Comparison of ENCODE assay signal across 29 cellular contexts in genomic region chr5:137370511-137371071, GRCh38.
DNase-seq lines count a peak whose midpoint lies in the region; ATAC-seq, FAIRE-seq and TF ChIP-seq lines count a peak whose summit lies in the region.
"Had no signal": no experiment of that assay in that cellular context is flagged by ENCODE, and none has a peak within 500 bp of the region (broad histone marks: within the 10 kb centered on the region; RNA-seq: fewer than 3 reads in every experiment).

No MANE protein-coding gene starts in this region.

- H3K9me3 Mint-ChIP-seq in MCF 10A (ENCODE audit: unreplicated experiment) = no peaks in the 10 kb centered on the region
- H3K9me3 Mint-ChIP-seq: activated T-cell treated with anti-CD3 and anti-CD28 coated beads, Interleukin-2, amount 50 U/mL, for 72 hours; GM23338; mesothelial cell of epicardium; nephron had no signal

- POLR2A ChIA-PET in MCF 10A (lab: Yijun Ruan, JAX) = interaction anchor here (1.1 kb wide), 1 partner anchor 45 kb away, joined by 3 read pairs; no protein-coding TSS in a partner anchor

- peaks cover 10% of the 10 kb centered on the region for H3K4me1 Mint-ChIP-seq in MCF 10A (ENCODE audit: insufficient read depth, unreplicated experiment)

- H3K9me2 ChIP-seq in neural cell (ENCODE audit: insufficient read depth, low read length) = no peaks in the 10 kb centered on the region

- DNase-seq in MCF 10A (ENCODE audit: unreplicated experiment) = peak; percentile 38
- DNase-seq in mammary epithelial cell = no peak
- no peak for DNase-seq in kidney
- DNase-seq: activated CD4-positive, alpha-beta T cell treated with anti-CD3 and anti-CD28 coated beads for 4 hours; activated naive CD4-positive, alpha-beta T cell treated with anti-CD3 and anti-CD28 coated beads, Interleukin-2, amount 50 U/mL, for 16 hours; activated T-cell treated with anti-CD3 and anti-CD28 coated beads, Interleukin-2, amount 50 U/mL, for 72 hours; effector memory CD4-positive, alpha-beta T cell; esophagus squamous epithelium; GF-D8; NCI-H524 treated with DMSO at 0.1 percent for 48 hours; SHP77; stimulated activated naive CD4-positive, alpha-beta T cell treated with Interleukin-2 at 50 U/mL for 16 hours; SW 1271; tibial artery had no signal

- H3K79me2 ChIP-seq in mammary epithelial cell (ENCODE audit: insufficient read depth, low read length) (no peaks in the 10 kb centered on the region), neural cell (replicated peaks; ENCODE audit: insufficient read depth, low read length) (no peaks in the 10 kb centered on the region)

- H3F3A ChIP-seq in neural cell (ENCODE audit: insufficient read depth, low read length, poor library complexity, severe bottlenecking) = no peaks in the 10 kb centered on the region

- no peak overlapping the region for H3K4me3 Mint-ChIP-seq in MCF 10A (ENCODE audit: unreplicated experiment)
- H3K4me3 Mint-ChIP-seq: activated T-cell treated with anti-CD3 and anti-CD28 coated beads, Interleukin-2, amount 50 U/mL, for 72 hours; GM23338; mesothelial cell of epicardium; nephron had no signal

- in situ Hi-C loops in mammary epithelial cell (cut with MboI; ENCODE audit: low sequenced_read_pairs in 2 of 2) = no loop called here

- H3K9me3 ChIP-seq in mammary epithelial cell (replicated peaks; ENCODE audit: insufficient read depth, low read length) (no peaks in the 10 kb centered on the region), neural cell (ENCODE audit: low read length) (no peaks in the 10 kb centered on the region), kidney (ENCODE audit: control insufficient read depth in 1 of 2, low read length in 2 of 2) (no peaks in the 10 kb centered on the region)
- H3K9me3 ChIP-seq: ascending aorta, BLaER1, esophagus squamous epithelium, prostate gland, tibial artery had no signal

- no peak overlapping the region for H3K4me3 ChIP-seq in mammary epithelial cell (replicated peaks in 1 of 3; ENCODE audit: insufficient read depth in 1 of 3, low read depth in 2 of 3, low read length in 3 of 3)
- H3K4me3 ChIP-seq in neural cell (ENCODE audit: low read length) = peak overlapping the region; percentile 23
- H3K4me3 ChIP-seq in kidney (ENCODE audit: low read length in 2 of 2) = no peak overlapping the region
- H3K4me3 ChIP-seq: ascending aorta, BLaER1, esophagus squamous epithelium, GM23338, prostate gland, skin epidermis, tibial artery had no signal

- no peak for FAIRE-seq in kidney (lab: Jason Lieb, UNC)
- FAIRE-seq: TTC549 had no signal

- H3K27ac Mint-ChIP-seq in MCF 10A (ENCODE audit: low read depth, unreplicated experiment) = no peak overlapping the region
- H3K27ac Mint-ChIP-seq: activated T-cell treated with anti-CD3 and anti-CD28 coated beads, Interleukin-2, amount 50 U/mL, for 72 hours; GM23338; mesothelial cell of epicardium; nephron had no signal

- H3K9ac ChIP-seq in mammary epithelial cell (ENCODE audit: insufficient read depth, low read length) = no peak overlapping the region
- peak overlapping the region; percentile 30 for H3K9ac ChIP-seq in neural cell (ENCODE audit: low read length)
- no peak overlapping the region for H3K9ac ChIP-seq in kidney (ENCODE audit: low read length in 2 of 2)
- H3K9ac ChIP-seq: BLaER1 had no signal

- H3K36me3 ChIP-seq in mammary epithelial cell (ENCODE audit: insufficient read depth, low read length) (no peaks in the 10 kb centered on the region), neural cell (ENCODE audit: insufficient read depth, low read length) (no peaks in the 10 kb centered on the region), kidney (ENCODE audit: control insufficient read depth in 1 of 2, insufficient read depth in 2 of 2, low read length in 2 of 2) (no peaks in the 10 kb centered on the region)
- H3K36me3 ChIP-seq: ascending aorta, BLaER1, esophagus squamous epithelium, prostate gland, tibial artery had no signal

- H3K27ac ChIP-seq in mammary epithelial cell (ENCODE audit: insufficient read depth, low read depth, low read length) (no peak overlapping the region), cingulate gyrus (ENCODE audit: low read depth, low read length) (peak overlapping the region; percentile 12), neural cell (ENCODE audit: low read length) (peak overlapping the region; percentile 14), kidney (ENCODE audit: low read depth in 2 of 2, low read length in 2 of 2) (no peak overlapping the region)
- H3K27ac ChIP-seq: 22Rv1, ascending aorta, BLaER1, esophagus squamous epithelium, prostate gland, skin epidermis, tibial artery had no signal

- H3K27me3 Mint-ChIP-seq in MCF 10A (ENCODE audit: insufficient read depth, unreplicated experiment) = no peaks in the 10 kb centered on the region

- H2AFZ ChIP-seq in mammary epithelial cell (ENCODE audit: low read depth, low read length) (no peak overlapping the region), neural cell (ENCODE audit: low read depth, low read length) (no peak overlapping the region)
- H2AFZ ChIP-seq: GM23338 had no signal

- TF ChIP-seq EP300 in neural cell (conservative IDR thresholded peaks at IDR 0.05; ENCODE audit: poor library complexity, severe bottlenecking) = peak; percentile 61

- CTCF ChIA-PET in MCF 10A (lab: Yijun Ruan, JAX) (interaction anchor here (0.6 to 1.6 kb wide), 3 partner anchors 9 to 107 kb away, joined by 3 to 10 read pairs (median 4); no protein-coding TSS in a partner anchor), mammary epithelial cell (lab: Charles Lee; ENCODE audit: low non-redundant PET) (no interaction called here)

- intact Hi-C loops in MCF 10A (cut with micrococcal nuclease) (no loop called here), mammary epithelial cell (cut with micrococcal nuclease) (no loop called here), kidney (cut with DNase I) (no loop called here)

- no peak for ATAC-seq in HG03342 (IDR thresholded peaks at IDR 0.05; ENCODE audit: unreplicated experiment)
- ATAC-seq in HG03469 (IDR thresholded peaks at IDR 0.05; ENCODE audit: unreplicated experiment) = no peak
- ATAC-seq in HG03442 (IDR thresholded peaks at IDR 0.05; ENCODE audit: unreplicated experiment) = no peak
- ATAC-seq: activated T-cell treated with anti-CD3 and anti-CD28 coated beads, Interleukin-2, amount 50 U/mL, for 72 hours; GM23338; left lobe of liver had no signal

- H4K20me1 ChIP-seq in mammary epithelial cell (ENCODE audit: insufficient read depth, low read length) = no peaks in the 10 kb centered on the region
- H4K20me1 ChIP-seq in neural cell (ENCODE audit: insufficient read depth) = no peaks in the 10 kb centered on the region
- H4K20me1 ChIP-seq: BLaER1 had no signal

- H3K4me1 ChIP-seq in mammary epithelial cell (ENCODE audit: insufficient read depth, low read length) (no peaks in the 10 kb centered on the region), kidney (ENCODE audit: control insufficient read depth in 1 of 2, insufficient read depth in 1 of 2, low read depth in 1 of 2, low read length in 2 of 2) (peaks cover 5 to 11% of the 10 kb centered on the region in 2 donors)
- H3K4me1 ChIP-seq: ascending aorta, prostate gland, tibial artery had no signal

- H3K27me3 ChIP-seq in mammary epithelial cell (ENCODE audit: insufficient read depth, low read length) = no peaks in the 10 kb centered on the region
- H3K27me3 ChIP-seq in neural cell (ENCODE audit: insufficient read depth, low read depth, low read length) = no peaks in the 10 kb centered on the region
- H3K27me3 ChIP-seq: ascending aorta, BLaER1, tibial artery had no signal

- dilution Hi-C loops in mammary epithelial cell (cut with HindIII; ENCODE audit: low sequenced_read_pairs) = no loop called here

- H3K36me3 Mint-ChIP-seq in MCF 10A (ENCODE audit: insufficient read depth, unreplicated experiment) = no peaks in the 10 kb centered on the region
- H3K36me3 Mint-ChIP-seq: mesothelial cell of epicardium had no signal

- TF ChIP-seq CTCF in MCF 10A (IDR thresholded peaks at IDR 0.05; ENCODE audit: unreplicated experiment) (no peak), mammary epithelial cell (conservative IDR thresholded peaks at IDR 0.05 in 1 of 2, IDR thresholded peaks at IDR 0.05 in 1 of 2; ENCODE audit: extremely low read depth in 1 of 2, insufficient read depth in 1 of 2, low read depth in 1 of 2, low read length in 2 of 2) (no peak), neural cell (IDR thresholded peaks at IDR 0.05; ENCODE audit: poor library complexity, severe bottlenecking) (no peak), kidney (IDR thresholded peaks at IDR 0.05; ENCODE audit: borderline replicate concordance, extremely low read depth, insufficient read depth) (no peak)

- WGBS in mammary epithelial cell (ENCODE audit: low coverage, missing lambda C conversion rate) = 83% methylated on average over 4 of the region's 4 CpGs

- TF ChIP-seq RAD21 in neural cell (conservative IDR thresholded peaks at IDR 0.05) = no peak

- BruUV-seq in MCF 10A (replicated peaks; lab: Mats Ljungman, UMichigan) (no TSS peak), mammary epithelial cell (replicated peaks; lab: Mats Ljungman, UMichigan) (no TSS peak)

- H3K4me2 ChIP-seq in mammary epithelial cell (ENCODE audit: insufficient read depth, low read depth, low read length) (no peak overlapping the region), neural cell (ENCODE audit: low read length) (no peak overlapping the region)
- H3K4me2 ChIP-seq: BLaER1, GM23338 had no signal

TF ChIP-seq in neural cell, 6 proteins besides CTCF, POLR2A, EP300 and RAD21 (continues in another document):
- TF ChIP-seq TAF1 (IDR thresholded peaks at IDR 0.05; ENCODE audit: low read depth) = no peak
- no peak for TF ChIP-seq EZH2 (IDR thresholded peaks at IDR 0.05; ENCODE audit: borderline replicate concordance, insufficient read depth, low read length, poor library complexity, severe bottlenecking)
- no peak for TF ChIP-seq POLR2AphosphoS5 (IDR thresholded peaks at IDR 0.05)

Comparison
In these comparisons a context has a peak if more than half of its experiments do, and no peak if none do; other contexts are left out.
1. H3K27ac ChIP-seq: peak in cingulate gyrus (single experiment) and neural cell (single experiment); none in mammary epithelial cell (single experiment) and kidney (0 of 2).